Comparison of ENCODE assay signal across 20 cellular contexts in genomic region chr1:163106364-163106987, GRCh38. TPM values are rescaled to one million over a fixed set of nuclear protein-coding genes. Genes with fewer than 3 reads are reported as not detected.
"Had no signal": no experiment of that assay in that cellular context is flagged by ENCODE, and none has a peak within 500 bp of the region (broad histone marks: within the 10 kb centered on the region; RNA-seq: fewer than 3 reads in every experiment).

No MANE protein-coding gene starts in this region.

- ATAC-seq: activated CD4-positive, alpha-beta T cell treated with anti-CD3 and anti-CD28 coated beads for 36 hours; activated CD8-positive, alpha-beta memory T cell treated with anti-CD3 and anti-CD28 coated beads, Interleukin-2, amount 10 ng/mL, durations not matched to agents 7 days and 5 days; mucosa of descending colon; stimulated activated effector memory CD8-positive, alpha-beta T cell treated with anti-CD3 and anti-CD28 coated beads, Interleukin-12 subunit alpha, Interleukin-12 subunit beta, amount 100 ng/mL, for 72 hours; upper lobe of right lung had no signal

- H3K9me3 ChIP-seq: mucosa of descending colon, right atrium auricular region, testis, upper lobe of right lung had no signal

- H3K4me1 ChIP-seq: right atrium auricular region, testis had no signal

- H3K27me3 ChIP-seq: heart right ventricle, right atrium auricular region, testis, upper lobe of right lung had no signal

- H3K27ac ChIP-seq: right atrium auricular region, testis, upper lobe of right lung, WERI-Rb-1 had no signal

- H3K4me3 ChIP-seq: coronary artery, heart right ventricle, mucosa of descending colon, right atrium auricular region, testis, upper lobe of right lung had no signal

- H3K36me3 ChIP-seq: heart right ventricle, right atrium auricular region, upper lobe of right lung, WERI-Rb-1 had no signal

- DNase-seq: activated CD4-positive, alpha-beta memory T cell treated with anti-CD3 and anti-CD28 coated beads, Interleukin-2, amount 10 ng/mL, durations not matched to agents 7 days and 5 days; activated CD4-positive, alpha-beta T cell treated with anti-CD3 and anti-CD28 coated beads for 36 hours; activated CD8-positive, alpha-beta memory T cell treated with anti-CD3 and anti-CD28 coated beads, Interleukin-2, amount 10 ng/mL, durations not matched to agents 7 days and 5 days; activated naive CD8-positive, alpha-beta T cell treated with anti-CD3 and anti-CD28 coated beads for 36 hours; amniotic stem cell; central memory CD4-positive, alpha-beta T cell; heart right ventricle; kidney glomerular epithelial cell; mesenchymal stem cell; mucosa of descending colon; naive B cell; small intestine; stimulated activated CD4-positive, alpha-beta T cell treated with anti-CD3 and anti-CD28 coated beads, Interleukin-4, amount 100 ng/mL, for 1 hour; T-helper 2 cell; testis; upper lobe of right lung; WERI-Rb-1 had no signal

RNA-seq across cellular contexts. Expression of gene RGS4, which starts 37.3 kb away (rescaled TPM):
- total RNA-seq: activated CD4-positive, alpha-beta memory T cell treated with anti-CD3 and anti-CD28 coated beads, Interleukin-2, amount 10 ng/mL, durations not matched to agents 7 days and 5 days; activated CD4-positive, alpha-beta T cell treated with anti-CD3 and anti-CD28 coated beads for 36 hours; activated CD8-positive, alpha-beta memory T cell treated with anti-CD3 and anti-CD28 coated beads, Interleukin-2, amount 10 ng/mL, durations not matched to agents 7 days and 5 days; activated naive CD8-positive, alpha-beta T cell treated with anti-CD3 and anti-CD28 coated beads for 36 hours had no signal
